15 cellular contexts compared by ENCODE assay signal in genomic region chr11:93730108-93731107, GRCh38. TPM values are rescaled to one million over a fixed set of nuclear protein-coding genes. Genes with fewer than 3 reads are reported as not detected.
DNase-seq lines count a peak whose midpoint lies in the region; ATAC-seq and TF ChIP-seq lines count a peak whose summit lies in the region.
"Had no signal": no experiment of that assay in that cellular context is flagged by ENCODE, and none has a peak within 500 bp of the region (broad histone marks: within the 10 kb centered on the region; RNA-seq: fewer than 3 reads in every experiment).

No MANE protein-coding gene starts in this region.

- peaks cover 89% of the 10 kb centered on the region for H3K36me3 Mint-ChIP-seq in GM23338 (ENCODE audit: low read depth)
- H3K36me3 Mint-ChIP-seq in activated CD4-positive, alpha-beta memory T cell treated with anti-CD3 and anti-CD28 coated beads, Interleukin-2, amount 10 ng/mL, durations not matched to agents 7 days and 5 days (ENCODE audit: low read depth), result peaks cover 82% of the 10 kb centered on the region

- H3K9me3 Mint-ChIP-seq in GM23338, result no peaks in the 10 kb centered on the region; the same call in 2 of the 3 replicates
- no peaks in the 10 kb centered on the region for H3K9me3 Mint-ChIP-seq in activated CD4-positive, alpha-beta memory T cell treated with anti-CD3 and anti-CD28 coated beads, Interleukin-2, amount 10 ng/mL, durations not matched to agents 7 days and 5 days

- CTCF ChIA-PET in activated CD4-positive, alpha-beta memory T cell treated with anti-CD3 and anti-CD28 coated beads, Interleukin-2, amount 10 ng/mL, durations not matched to agents 7 days and 5 days (lab: Charles Lee), result no interaction called here

- peaks cover 10% of the 10 kb centered on the region for H3K79me2 ChIP-seq in GM23338 (replicated peaks; ENCODE audit: insufficient read depth)

- peak; percentile 14 to 44 for ATAC-seq in activated CD4-positive, CD25-positive, alpha-beta regulatory T cell treated with anti-CD3 and anti-CD28 coated beads, Interleukin-2, amount 50 U/mL, for 24 hours
- ATAC-seq in GM23338 (no peak), HG02884 (IDR thresholded peaks at IDR 0.05; ENCODE audit: unreplicated experiment) (no peak)
- ATAC-seq: pancreas had no signal

- peaks cover 37% of the 10 kb centered on the region for H4K20me1 ChIP-seq in GM23338 (replicated peaks; ENCODE audit: insufficient read depth)

- 94 to 100% methylated on average over 2 of the region's 5 CpGs for WGBS in mesodermal cell (ENCODE audit: insufficient coverage in 2 of 2), 2 experiments

- no peak overlapping the region for H3K4me3 ChIP-seq in GM23338
- no peak overlapping the region for H3K4me3 ChIP-seq in mesodermal cell (ENCODE audit: extremely low read depth, insufficient read depth, low read length, poor library complexity, severe bottlenecking)
- H3K4me3 ChIP-seq in MG63, result no peak overlapping the region
- H3K4me3 ChIP-seq: pancreas, transverse colon had no signal

- no peak overlapping the region for H2AFZ ChIP-seq in GM23338

- H3K27me3 ChIP-seq in GM23338 (ENCODE audit: insufficient read depth), result no peaks in the 10 kb centered on the region
- no peaks in the 10 kb centered on the region for H3K27me3 ChIP-seq in MG63
- H3K27me3 ChIP-seq: pancreas, transverse colon had no signal

- H3F3A ChIP-seq in GM23338 (replicated peaks; ENCODE audit: low read depth), result peaks cover 73% of the 10 kb centered on the region

- peak overlapping the region; percentile 58 for H3K27ac ChIP-seq in GM23338 (ENCODE audit: low read depth)
- peak overlapping the region; percentile 25 for H3K27ac ChIP-seq in mesodermal cell (ENCODE audit: low read depth, low read length, severe bottlenecking)
- H3K27ac ChIP-seq: pancreas, transverse colon had no signal

- POLR2A ChIA-PET in activated CD4-positive, alpha-beta memory T cell treated with anti-CD3 and anti-CD28 coated beads, Interleukin-2, amount 10 ng/mL, durations not matched to agents 7 days and 5 days (lab: Charles Lee), result interaction anchor here (1.6 to 5.3 kb wide), 2 partner anchors 10 to 54 kb away, joined by 5 to 74 read pairs; partner anchors contain the start of genes C11orf54, MED17 and TAF1D

- H3K9me2 ChIP-seq in GM23338 (ENCODE audit: insufficient read depth), result no peaks in the 10 kb centered on the region

- peaks cover 65% of the 10 kb centered on the region for H3K36me3 ChIP-seq in GM23338 (ENCODE audit: insufficient read depth)
- peaks cover 96% of the 10 kb centered on the region for H3K36me3 ChIP-seq in mesodermal cell (ENCODE audit: control insufficient read depth, insufficient read depth, low read length)
- H3K36me3 ChIP-seq in MG63, result peaks cover 93% of the 10 kb centered on the region

- TF ChIP-seq CTCF in GM23338 (conservative IDR thresholded peaks at IDR 0.05; ENCODE audit: low read depth in 2 of 2), result no peak

- no peak overlapping the region for H3K4me3 Mint-ChIP-seq in GM23338
- H3K4me3 Mint-ChIP-seq in activated CD4-positive, alpha-beta memory T cell treated with anti-CD3 and anti-CD28 coated beads, Interleukin-2, amount 10 ng/mL, durations not matched to agents 7 days and 5 days, result no peak overlapping the region

- H3K4me2 ChIP-seq in GM23338, result no peak overlapping the region

- H3K4me1 ChIP-seq in GM23338 (ENCODE audit: insufficient read depth) (no peaks in the 10 kb centered on the region), mesodermal cell (ENCODE audit: control insufficient read depth, insufficient read depth, low read length, poor library complexity, severe bottlenecking) (peaks cover 2% of the 10 kb centered on the region)

- peaks cover 3% of the 10 kb centered on the region; the same call in 1 of the 3 replicates for H3K4me1 Mint-ChIP-seq in GM23338
- H3K4me1 Mint-ChIP-seq in activated CD4-positive, alpha-beta memory T cell treated with anti-CD3 and anti-CD28 coated beads, Interleukin-2, amount 10 ng/mL, durations not matched to agents 7 days and 5 days, result peaks cover 46% of the 10 kb centered on the region

- DNase-seq in activated CD4-positive, CD25-positive, alpha-beta regulatory T cell (lab: John Stamatoyannopoulos, UW), result no peak
- DNase-seq in GM23338 (ENCODE audit: low spot score), result no peak
- DNase-seq in activated CD4-positive, alpha-beta memory T cell treated with anti-CD3 and anti-CD28 coated beads, Interleukin-2, amount 10 ng/mL, durations not matched to agents 7 days and 5 days, result no peak
- no peak for DNase-seq in MG63
- no peak for DNase-seq in NCI-H524 treated with DMSO at 0.1 percent for 48 hours (lab: John Stamatoyannopoulos, UW)
- DNase-seq: caudate nucleus; effector memory CD4-positive, alpha-beta T cell; hypothalamus; NCI-H226; pancreas; stimulated activated CD4-positive, alpha-beta T cell treated with anti-CD3 and anti-CD28 coated beads, Interleukin-4, amount 100 ng/mL, for 4 hours; transverse colon had no signal

- H3K27me3 Mint-ChIP-seq in GM23338 (ENCODE audit: insufficient read depth, low read depth, poor library complexity), result peaks cover 12% of the 10 kb centered on the region
- no peaks in the 10 kb centered on the region for H3K27me3 Mint-ChIP-seq in activated CD4-positive, alpha-beta memory T cell treated with anti-CD3 and anti-CD28 coated beads, Interleukin-2, amount 10 ng/mL, durations not matched to agents 7 days and 5 days

- no peaks in the 10 kb centered on the region for H3K9me3 ChIP-seq in mesodermal cell (ENCODE audit: control insufficient read depth, low read length)
- no peaks in the 10 kb centered on the region for H3K9me3 ChIP-seq in MG63
- H3K9me3 ChIP-seq: pancreas, transverse colon had no signal

- no peak overlapping the region for H3K27ac Mint-ChIP-seq in GM23338
- peak overlapping the region; percentile 34 for H3K27ac Mint-ChIP-seq in activated CD4-positive, alpha-beta memory T cell treated with anti-CD3 and anti-CD28 coated beads, Interleukin-2, amount 10 ng/mL, durations not matched to agents 7 days and 5 days

TF ChIP-seq in GM23338, 12 proteins besides CTCF, POLR2A, EP300 and RAD21 (continues in another document):
- no peak for TF ChIP-seq NANOG (IDR thresholded peaks at IDR 0.05; ENCODE audit: borderline replicate concordance)

RNA-seq across cellular contexts. Expression of gene TAF1D, which starts 10.9 kb away (rescaled TPM):
- 240 and 256 TPM in 2 replicates for total RNA-seq in GM23338 (2014; rRNA removed; shearing (Covaris generic))
- 199 and 246 TPM in 2 replicates for polyA plus RNA-seq in GM23338 (2016; fragmentation: Nextera tagmentation; extraction: Ambion mirVana)
- total RNA-seq in activated CD4-positive, alpha-beta memory T cell treated with anti-CD3 and anti-CD28 coated beads, Interleukin-2, amount 10 ng/mL, durations not matched to agents 7 days and 5 days, result 100 to 1,000 TPM; 183 to 184 TPM
- 184 TPM for polyA plus RNA-seq in mesodermal cell (2013, experiment 1 of 2)
- polyA plus RNA-seq in mesodermal cell (2013, experiment 2 of 2), result 268 TPM
- total RNA-seq in MG63 (2014; rRNA removed; shearing (Covaris generic); ENCODE audit: low replicate concordance), result 92.0 and 171 TPM in 2 replicates

RNA-seq across cellular contexts. Expression of gene C11orf54, which starts 11.1 kb away (rescaled TPM):
- 29.0 and 35.8 TPM in 2 replicates for total RNA-seq in GM23338 (2014; rRNA removed; shearing (Covaris generic))
- 38.8 and 43.1 TPM in 2 replicates for polyA plus RNA-seq in GM23338 (2016; fragmentation: Nextera tagmentation; extraction: Ambion mirVana)
- total RNA-seq in activated CD4-positive, alpha-beta memory T cell treated with anti-CD3 and anti-CD28 coated beads, Interleukin-2, amount 10 ng/mL, durations not matched to agents 7 days and 5 days, result 10 to 100 TPM; 24.4 to 24.6 TPM
- polyA plus RNA-seq in mesodermal cell (2013, experiment 1 of 2), result 23.9 TPM
- polyA plus RNA-seq in mesodermal cell (2013, experiment 2 of 2), result 27.6 TPM
- 19.3 and 31.7 TPM in 2 replicates for total RNA-seq in MG63 (2014; rRNA removed; shearing (Covaris generic); ENCODE audit: low replicate concordance)

RNA-seq across cellular contexts. Expression of gene MED17, which starts 53.7 kb away (rescaled TPM):
- total RNA-seq in GM23338 (2014; rRNA removed; shearing (Covaris generic)), result 31.2 and 36.9 TPM in 2 replicates
- 17.4 and 19.1 TPM in 2 replicates for polyA plus RNA-seq in GM23338 (2016; fragmentation: Nextera tagmentation; extraction: Ambion mirVana)
- 10 to 100 TPM; 40.6 to 42.9 TPM for total RNA-seq in activated CD4-positive, alpha-beta memory T cell treated with anti-CD3 and anti-CD28 coated beads, Interleukin-2, amount 10 ng/mL, durations not matched to agents 7 days and 5 days
- polyA plus RNA-seq in mesodermal cell (2013, experiment 1 of 2), result 28.0 TPM
- polyA plus RNA-seq in mesodermal cell (2013, experiment 2 of 2), result 27.1 TPM
- total RNA-seq in MG63 (2014; rRNA removed; shearing (Covaris generic); ENCODE audit: low replicate concordance), result 27.1 and 33.3 TPM in 2 replicates

Comparison
In these comparisons a context has a peak if more than half of its experiments do, and no peak if none do; other contexts are left out.
1. ATAC-seq: peak in activated CD4-positive, CD25-positive, alpha-beta regulatory T cell treated with anti-CD3 and anti-CD28 coated beads, Interleukin-2, amount 50 U/mL, for 24 hours (2 of 2); none in GM23338 (single experiment) and HG02884 (single experiment).